ENCODE assay signal across 14 cellular contexts in genomic region chr14:50763386-50764007, GRCh38.
DNase-seq lines count a peak whose midpoint lies in the region; ATAC-seq and TF ChIP-seq lines count a peak whose summit lies in the region.
"Had no signal": no experiment of that assay in that cellular context is flagged by ENCODE, and none has a peak within 500 bp of the region (broad histone marks: within the 10 kb centered on the region; RNA-seq: fewer than 3 reads in every experiment).

No MANE protein-coding gene starts in this region.

- H3K36me3 ChIP-seq in breast epithelium: no peaks in the 10 kb centered on the region

- H3K9me3 Mint-ChIP-seq in IgD-negative memory B cell (no peaks in the 10 kb centered on the region), osteocyte (ENCODE audit: unreplicated experiment) (no peaks in the 10 kb centered on the region)
- H3K9me3 Mint-ChIP-seq: activated CD4-positive, alpha-beta T cell treated with anti-CD3 and anti-CD28 coated beads, Interleukin-2, amount 10 ng/mL, durations not matched to agents 7 days and 5 days; activated naive CD8-positive, alpha-beta T cell treated with anti-CD3 and anti-CD28 coated beads, Interleukin-2, amount 10 ng/mL, durations not matched to agents 7 days and 5 days had no signal

- no peak for TF ChIP-seq CTCF in AG09319 (IDR thresholded peaks at IDR 0.05; ENCODE audit: low read depth, low read length)
- no peak for TF ChIP-seq CTCF in breast epithelium (IDR thresholded peaks at IDR 0.05)
- TF ChIP-seq CTCF in osteocyte (IDR thresholded peaks at IDR 0.05): no peak

- no peaks in the 10 kb centered on the region for H3K9me3 ChIP-seq in breast epithelium
- H3K9me3 ChIP-seq: HAP-1 had no signal

- H3K4me3 Mint-ChIP-seq in IgD-negative memory B cell: no peak overlapping the region
- H3K4me3 Mint-ChIP-seq in osteocyte (ENCODE audit: unreplicated experiment): no peak overlapping the region
- H3K4me3 Mint-ChIP-seq: activated CD4-positive, alpha-beta T cell treated with anti-CD3 and anti-CD28 coated beads, Interleukin-2, amount 10 ng/mL, durations not matched to agents 7 days and 5 days; activated naive CD8-positive, alpha-beta T cell treated with anti-CD3 and anti-CD28 coated beads, Interleukin-2, amount 10 ng/mL, durations not matched to agents 7 days and 5 days had no signal

- no peak for TF ChIP-seq POLR2A in breast epithelium (IDR thresholded peaks at IDR 0.05)

- H3K27me3 Mint-ChIP-seq in IgD-negative memory B cell (no peaks in the 10 kb centered on the region), osteocyte (ENCODE audit: unreplicated experiment) (no peaks in the 10 kb centered on the region)
- H3K27me3 Mint-ChIP-seq: activated CD4-positive, alpha-beta T cell treated with anti-CD3 and anti-CD28 coated beads, Interleukin-2, amount 10 ng/mL, durations not matched to agents 7 days and 5 days; activated naive CD8-positive, alpha-beta T cell treated with anti-CD3 and anti-CD28 coated beads, Interleukin-2, amount 10 ng/mL, durations not matched to agents 7 days and 5 days had no signal

- no peaks in the 10 kb centered on the region for H3K27me3 ChIP-seq in breast epithelium
- H3K27me3 ChIP-seq: foreskin keratinocyte had no signal

- H3K27ac Mint-ChIP-seq in IgD-negative memory B cell: peak overlapping the region in 2 of 3 donors; percentile 74 to 77
- peak overlapping the region; percentile 87 for H3K27ac Mint-ChIP-seq in osteocyte (ENCODE audit: unreplicated experiment)
- H3K27ac Mint-ChIP-seq: activated CD4-positive, alpha-beta T cell treated with anti-CD3 and anti-CD28 coated beads, Interleukin-2, amount 10 ng/mL, durations not matched to agents 7 days and 5 days; activated naive CD8-positive, alpha-beta T cell treated with anti-CD3 and anti-CD28 coated beads, Interleukin-2, amount 10 ng/mL, durations not matched to agents 7 days and 5 days had no signal

- ATAC-seq in HG03039 (IDR thresholded peaks at IDR 0.05; ENCODE audit: unreplicated experiment) (no peak), HG03469 (IDR thresholded peaks at IDR 0.05; ENCODE audit: unreplicated experiment) (no peak), HG03520 (IDR thresholded peaks at IDR 0.05; ENCODE audit: unreplicated experiment) (no peak)
- ATAC-seq: foreskin keratinocyte had no signal

- H3K36me3 Mint-ChIP-seq in IgD-negative memory B cell (peaks cover 3% of the 10 kb centered on the region), osteocyte (ENCODE audit: unreplicated experiment) (peaks cover 41% of the 10 kb centered on the region)

- peak; percentile 85 for DNase-seq in AG09319 (ENCODE audit: extremely low read depth, low read depth)
- DNase-seq in breast epithelium (ENCODE audit: low spot score in 2 of 2): no peak
- no peak for DNase-seq in osteocyte (ENCODE audit: extremely low spot score, unreplicated experiment)
- DNase-seq in SW480 (ENCODE audit: low spot score): no peak
- DNase-seq: activated CD4-positive, alpha-beta T cell treated with anti-CD3 and anti-CD28 coated beads, Interleukin-2, amount 10 ng/mL, durations not matched to agents 7 days and 5 days; activated naive CD8-positive, alpha-beta T cell treated with anti-CD3 and anti-CD28 coated beads, Interleukin-2, amount 10 ng/mL, durations not matched to agents 7 days and 5 days; foreskin keratinocyte; NCI-H146; RPMI8226 had no signal

- peaks cover 0 to 4% (median 0%) of the 10 kb centered on the region in 3 donors for H3K4me1 Mint-ChIP-seq in IgD-negative memory B cell
- peaks cover 60% of the 10 kb centered on the region for H3K4me1 Mint-ChIP-seq in osteocyte (ENCODE audit: unreplicated experiment)

- intact Hi-C loops in breast epithelium (cut with DNase I; ENCODE audit: low total_unique reads): no loop called here

- H3K4me3 ChIP-seq in breast epithelium: no peak overlapping the region
- H3K4me3 ChIP-seq: HAP-1 had no signal

- peak overlapping the region; percentile 33 to 72 for H3K27ac ChIP-seq in breast epithelium
- H3K27ac ChIP-seq: foreskin keratinocyte had no signal

- H3K4me1 ChIP-seq in breast epithelium: peaks cover 0 to 7% of the 10 kb centered on the region in 2 donors
- H3K4me1 ChIP-seq: foreskin keratinocyte had no signal
